ENCODE assay signal across 11 cellular contexts in the genomic region with DNA sequence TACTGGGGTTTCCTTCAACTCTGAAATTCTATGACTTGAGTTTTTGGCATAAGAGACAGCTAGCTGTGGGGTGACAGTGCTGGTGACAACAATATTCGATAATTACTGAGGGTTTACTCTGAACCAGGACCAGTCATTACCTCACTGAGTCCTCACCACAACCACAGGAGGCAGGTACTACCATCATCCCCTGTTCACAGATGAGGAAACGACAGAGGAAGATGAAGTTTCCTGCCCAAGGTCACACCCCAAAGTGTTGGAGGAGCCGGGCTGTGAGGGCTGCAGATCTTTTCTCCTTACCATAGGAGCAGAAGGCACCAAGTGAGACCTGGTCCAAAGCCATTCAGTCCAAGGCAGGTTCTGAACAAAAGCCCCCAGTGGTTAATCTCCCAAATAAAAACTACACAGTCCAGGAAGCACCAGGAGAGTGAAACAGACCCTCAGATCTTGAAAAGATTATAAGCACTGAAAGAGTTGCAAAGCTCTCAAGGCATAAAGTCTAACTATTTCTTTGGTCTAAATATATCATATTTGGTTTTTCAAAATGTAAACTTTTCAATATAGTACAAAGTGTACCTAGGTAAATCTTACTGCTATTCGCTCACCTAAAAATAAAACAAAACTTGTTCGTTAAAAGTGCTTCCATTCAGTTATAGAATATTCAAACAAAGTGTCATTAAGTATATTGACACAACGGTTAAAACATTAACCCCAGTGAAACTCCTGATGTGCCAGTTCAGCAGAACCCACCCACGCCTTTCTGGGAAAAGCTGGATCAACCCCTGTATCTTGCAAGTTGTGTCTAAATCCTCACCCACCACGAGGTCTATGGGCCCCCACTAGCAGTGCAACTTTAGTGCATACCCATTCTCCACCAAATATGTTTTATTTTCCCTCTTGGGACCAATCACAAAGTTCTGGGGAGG.
DNase-seq lines count a peak whose midpoint lies in the region; ATAC-seq and TF ChIP-seq lines count a peak whose summit lies in the region.
"Had no signal": no experiment of that assay in that cellular context is flagged by ENCODE, and none has a peak within 500 bp of the region (broad histone marks: within the 10 kb centered on the region; RNA-seq: fewer than 3 reads in every experiment).

No MANE protein-coding gene starts in this region.

- no peaks in the 10 kb centered on the region for H3K9me3 ChIP-seq in Peyer's patch
- H3K9me3 ChIP-seq in mucosa of rectum (ENCODE audit: control insufficient read depth in 2 of 2, low read length in 2 of 2): no peaks in the 10 kb centered on the region
- no peaks in the 10 kb centered on the region for H3K9me3 ChIP-seq in CD4-positive, alpha-beta memory T cell (ENCODE audit: control insufficient read depth in 1 of 2, low read length in 2 of 2)

- H3K4me3 ChIP-seq in Peyer's patch (no peak overlapping the region), mucosa of rectum (ENCODE audit: low read length in 2 of 2) (peak overlapping the region in 1 of 2 donors; percentile 2)
- H3K4me3 ChIP-seq in CD4-positive, alpha-beta memory T cell (ENCODE audit: low read length in 2 of 2): no peak overlapping the region
- H3K4me3 ChIP-seq: dorsolateral prefrontal cortex had no signal

- TF ChIP-seq CTCF in Peyer's patch (IDR thresholded peaks at IDR 0.05): no peak

- TF ChIP-seq POLR2A in Peyer's patch (IDR thresholded peaks at IDR 0.05): no peak

- no peaks in the 10 kb centered on the region for H3K4me1 Mint-ChIP-seq in CD4-positive, alpha-beta memory T cell

- no peak overlapping the region for H3K27ac Mint-ChIP-seq in CD4-positive, alpha-beta memory T cell

- H3K27ac ChIP-seq in Peyer's patch (peak overlapping the region; percentile 1 to 78 (median 54)), mucosa of rectum (ENCODE audit: low read depth in 2 of 2, low read length in 2 of 2) (peak overlapping the region; percentile 72 to 77)
- no peak overlapping the region for H3K27ac ChIP-seq in CD4-positive, alpha-beta memory T cell (ENCODE audit: low read depth, low read length)

- no peaks in the 10 kb centered on the region for H3K9me3 Mint-ChIP-seq in CD4-positive, alpha-beta memory T cell

- H3K27me3 Mint-ChIP-seq in CD4-positive, alpha-beta memory T cell: peaks cover 1 to 3% of the 10 kb centered on the region in 2 donors

- no peak overlapping the region for H3K4me3 Mint-ChIP-seq in CD4-positive, alpha-beta memory T cell

- peak; percentile 27 for ATAC-seq in GM18520 (IDR thresholded peaks at IDR 0.05; ENCODE audit: unreplicated experiment)
- peak; percentile 16 for ATAC-seq in GM21576 (IDR thresholded peaks at IDR 0.05; ENCODE audit: unreplicated experiment)
- no peak for ATAC-seq in Right ventricle myocardium inferior

- H3K36me3 ChIP-seq in Peyer's patch: no peaks in the 10 kb centered on the region
- no peaks in the 10 kb centered on the region for H3K36me3 ChIP-seq in mucosa of rectum (ENCODE audit: control insufficient read depth in 2 of 2, insufficient read depth in 2 of 2, low read length in 2 of 2)
- no peaks in the 10 kb centered on the region for H3K36me3 ChIP-seq in CD4-positive, alpha-beta memory T cell (ENCODE audit: insufficient read depth, low read length)

- DNase-seq in Peyer's patch: peak in 1 of 3 donors; percentile 67
- DNase-seq in Right ventricle myocardium inferior (ENCODE audit: missing footprints): no peak
- DNase-seq in CD4-positive, alpha-beta memory T cell: no peak
- no peak for DNase-seq in NOMO-1 treated with DMSO at 0.1 percent for 48 hours (lab: John Stamatoyannopoulos, UW; ENCODE audit: unreplicated experiment)
- no peak for DNase-seq in stimulated activated CD4-positive, alpha-beta T cell treated with anti-CD3 and anti-CD28 coated beads, Interleukin-15, amount 100 ng/mL, for 24 hours
- DNase-seq: dorsolateral prefrontal cortex, NCI-H226, nucleus accumbens had no signal

- CTCF ChIA-PET in CD4-positive, alpha-beta memory T cell (lab: Charles Lee; ENCODE audit: partially characterized antibody): no interaction called here

- no peak overlapping the region for H3K9ac ChIP-seq in mucosa of rectum (ENCODE audit: low read depth in 1 of 2, low read length in 2 of 2)

- H3K4me1 ChIP-seq in Peyer's patch: peaks cover 0 to 70% (median 15%) of the 10 kb centered on the region in 4 donors
- H3K4me1 ChIP-seq in mucosa of rectum (ENCODE audit: control insufficient read depth in 2 of 2, insufficient read depth in 2 of 2, low read length in 2 of 2): peaks cover 36 to 63% of the 10 kb centered on the region in 2 donors
- no peaks in the 10 kb centered on the region for H3K4me1 ChIP-seq in CD4-positive, alpha-beta memory T cell (ENCODE audit: insufficient read depth, low read length)

- H3K36me3 Mint-ChIP-seq in CD4-positive, alpha-beta memory T cell: no peaks in the 10 kb centered on the region

- intact Hi-C loops in Right ventricle myocardium inferior (cut with DNase I): no loop called here
- intact Hi-C loops in CD4-positive, alpha-beta memory T cell (cut with micrococcal nuclease): no loop called here

- no peaks in the 10 kb centered on the region for H3K27me3 ChIP-seq in Peyer's patch
- no peaks in the 10 kb centered on the region for H3K27me3 ChIP-seq in mucosa of rectum (ENCODE audit: control insufficient read depth in 2 of 2, insufficient read depth in 2 of 2, low read length in 2 of 2)
- H3K27me3 ChIP-seq in CD4-positive, alpha-beta memory T cell (ENCODE audit: insufficient read depth, low read length): no peaks in the 10 kb centered on the region
- H3K27me3 ChIP-seq: dorsolateral prefrontal cortex had no signal

- POLR2A ChIA-PET in CD4-positive, alpha-beta memory T cell (lab: Charles Lee; ENCODE audit: partially characterized antibody): no interaction called here
